ENCODE assay signal across 13 cellular contexts in genomic region chr17:69909389-69909788, GRCh38.
"Had no signal": no experiment of that assay in that cellular context is flagged by ENCODE, and none has a peak within 500 bp of the region (broad histone marks: within the 10 kb centered on the region; RNA-seq: fewer than 3 reads in every experiment).

No MANE protein-coding gene starts in this region.

- H3K9ac ChIP-seq: parathyroid adenoma had no signal

- H3K4me1 ChIP-seq: adrenal gland, parathyroid adenoma had no signal

- H2AFZ ChIP-seq: parathyroid adenoma had no signal

- H3K79me2 ChIP-seq: parathyroid adenoma had no signal

- H3K9me3 ChIP-seq: adrenal gland, heart left ventricle had no signal

- DNase-seq: activated CD4-positive, alpha-beta T cell treated with anti-CD3 and anti-CD28 coated beads, Interleukin-2, amount 50 U/mL, for 4 hours; activated CD4-positive, CD25-positive, alpha-beta regulatory T cell treated with anti-CD3 and anti-CD28 coated beads, Interleukin-2, amount 50 U/mL, for 72 hours; activated effector memory CD4-positive, alpha-beta T cell treated with anti-CD3 and anti-CD28 coated beads, Interleukin-2, amount 50 U/mL, for 16 hours; activated T-cell treated with anti-CD3 and anti-CD28 coated beads, Interleukin-2, amount 50 U/mL, for 24 hours; adrenal gland; heart left ventricle; immature natural killer cell; naive B cell had no signal

- H3K4me3 ChIP-seq: adrenal gland, heart left ventricle, lung had no signal

- H3K27ac ChIP-seq: adrenal gland, parathyroid adenoma had no signal

- H3K36me3 ChIP-seq: adrenal gland, heart left ventricle had no signal

- ATAC-seq: heart left ventricle; stimulated activated effector memory CD8-positive, alpha-beta T cell treated with anti-CD3 and anti-CD28 coated beads, Interleukin-12 subunit alpha, Interleukin-12 subunit beta, amount 100 ng/mL, for 72 hours had no signal

- FAIRE-seq: colon, frontal cortex had no signal

- H3K27me3 ChIP-seq: adrenal gland, heart left ventricle had no signal
